8 cellular contexts compared by ENCODE assay signal in the genomic region with DNA sequence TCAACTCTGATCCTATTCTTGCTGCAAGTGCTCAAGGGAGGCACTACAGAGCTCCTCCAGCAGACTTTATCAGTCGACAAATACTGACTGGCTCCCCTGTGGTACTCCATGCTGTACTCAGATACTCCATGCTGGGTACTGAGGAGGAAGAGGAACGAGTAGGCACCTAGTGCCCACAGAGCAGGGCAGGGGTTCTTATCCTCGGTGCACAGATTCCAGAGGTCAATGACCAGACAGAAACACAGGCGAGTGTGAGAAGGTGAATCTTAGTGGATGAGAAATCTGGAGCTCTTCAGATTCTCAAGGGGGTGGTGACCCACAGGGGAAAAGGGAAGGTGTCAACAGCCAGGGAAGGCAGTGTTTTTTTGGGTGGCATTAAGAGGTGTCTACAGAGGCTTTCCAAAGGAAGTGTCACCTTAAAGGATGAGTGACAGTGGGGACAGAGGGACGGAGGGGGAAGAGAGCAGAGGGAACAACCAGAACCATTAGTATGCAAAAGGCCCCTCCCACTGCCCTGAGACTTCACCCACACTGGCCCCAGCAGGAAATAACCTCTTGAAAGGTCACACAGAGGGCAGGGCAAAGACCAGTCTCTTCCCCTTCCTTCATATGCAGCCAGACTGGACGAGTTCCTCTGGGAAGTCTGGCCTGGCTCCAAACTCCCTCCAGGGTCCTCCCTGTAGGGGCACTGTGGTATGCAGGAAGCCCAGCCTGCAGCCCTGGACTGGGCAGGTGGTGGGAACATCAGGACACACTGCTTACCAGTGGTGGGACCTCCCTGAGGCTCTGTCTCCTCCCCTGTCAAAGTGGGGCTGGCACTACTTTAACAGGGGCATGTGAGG. TPM values are rescaled to one million over a fixed set of nuclear protein-coding genes. Genes with fewer than 3 reads are reported as not detected.
DNase-seq lines count a peak whose midpoint lies in the region; ATAC-seq and TF ChIP-seq lines count a peak whose summit lies in the region.

No MANE protein-coding gene starts in this region.

- TF ChIP-seq CTCF in VCaP (conservative IDR thresholded peaks at IDR 0.05), result no peak

- H3K4me1 ChIP-seq in aorta (ENCODE audit: control insufficient read depth in 1 of 2, insufficient read depth in 2 of 2, low read length in 2 of 2), result peaks cover 8 to 14% of the 10 kb centered on the region in 2 donors

- H3K9me3 ChIP-seq in aorta (ENCODE audit: control insufficient read depth, low read length), result no peaks in the 10 kb centered on the region

- ATAC-seq in HG02798 (IDR thresholded peaks at IDR 0.05; ENCODE audit: poor library complexity, unreplicated experiment) (peak; percentile 55), left colon (peak; percentile 50), aorta (ENCODE audit: low FRiP score) (peak; percentile 23)

- intact Hi-C loops in left colon (cut with DNase I, micrococcal nuclease) (no loop called here), aorta (cut with DNase I) (no loop called here)

- peak; percentile 64 to 82 for DNase-seq in left colon
- peak in 1 of 2 donors; percentile 69 for DNase-seq in aorta
- no peak for DNase-seq in DMS114 treated with DMSO at 0.1 percent for 48 hours (lab: John Stamatoyannopoulos, UW; ENCODE audit: unreplicated experiment)
- no peak for DNase-seq in DMS153 treated with DMSO at 0.1 percent for 48 hours (lab: John Stamatoyannopoulos, UW; ENCODE audit: unreplicated experiment)
- no peak for DNase-seq in NCI-H187 treated with DMSO at 0.1 percent for 48 hours (lab: John Stamatoyannopoulos, UW)

- peak overlapping the region; percentile 8; the same call in 1 of the 2 replicates for H3K27ac ChIP-seq in VCaP
- H3K27ac ChIP-seq in aorta (ENCODE audit: low read depth in 1 of 2, low read length in 2 of 2), result no peak overlapping the region

- peaks cover 0 to 2% of the 10 kb centered on the region in 2 donors for H3K36me3 ChIP-seq in aorta (ENCODE audit: control insufficient read depth in 1 of 2, insufficient read depth in 2 of 2, low read length in 1 of 2)

- H3K27me3 ChIP-seq in aorta (ENCODE audit: control insufficient read depth in 1 of 2, insufficient read depth in 2 of 2, low read length in 1 of 2), result no peaks in the 10 kb centered on the region

- 58 to 61% methylated on average over 6 of the region's 6 CpGs for WGBS in aorta, 2 donors

- H3K4me3 ChIP-seq in GM08714 (ENCODE audit: low read length) (peak overlapping the region; percentile 1; the same call in 1 of the 2 replicates), aorta (ENCODE audit: low read length in 2 of 2) (no peak overlapping the region)

RNA-seq across cellular contexts. Expression of a gene that starts 27.5 kb away (rescaled TPM):
- 10 to 100 TPM; 40.0 to 54.4 TPM for total RNA-seq in left colon
- 10 to 100 TPM; 30.5 to 35.9 TPM for total RNA-seq in aorta
- polyA plus RNA-seq in aorta, result 10 to 100 TPM; 43.5 to 46.5 TPM

RNA-seq across cellular contexts. Expression of a gene that starts 30.4 kb away (rescaled TPM):
- total RNA-seq in left colon (10 to 100 TPM; 51.4 to 98.1 TPM), aorta (10 to 100 TPM; 26.2 to 45.8 TPM)
- 10 to 100 TPM in 1 of 2 donors, 1 to 10 TPM in 1; 6.3 to 55.8 TPM for polyA plus RNA-seq in aorta

Comparison
In these comparisons a context has a peak if more than half of its experiments do, and no peak if none do; other contexts are left out.
1. DNase-seq: peak in left colon (2 of 2); none in DMS114 treated with DMSO at 0.1 percent for 48 hours (single experiment), DMS153 treated with DMSO at 0.1 percent for 48 hours (single experiment) and NCI-H187 treated with DMSO at 0.1 percent for 48 hours (single experiment).
2. Peak in every context shown above with its lines, with median percentiles within 50 percentile points of each other: ATAC-seq.